In the genomic region with DNA sequence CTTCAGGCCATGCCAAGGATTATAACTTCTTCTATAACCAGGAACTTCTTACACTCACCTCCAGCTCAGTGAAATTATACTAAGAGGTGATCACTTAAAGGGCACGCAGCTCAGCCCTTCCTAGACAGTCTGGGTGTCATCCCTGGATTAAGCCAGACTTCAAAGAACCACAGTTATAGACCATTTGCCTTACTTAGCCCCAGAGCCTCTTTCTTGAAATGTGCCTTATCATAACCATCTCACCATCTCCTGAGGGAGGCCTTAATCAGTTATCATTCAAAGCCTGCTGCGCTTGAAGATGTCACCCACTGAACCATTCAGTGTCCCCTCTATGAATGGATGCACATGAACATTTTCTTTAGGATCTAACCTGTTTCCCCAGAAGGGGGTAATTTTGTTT, we compare ENCODE assay signal across 21 cellular contexts. TPM values are rescaled to one million over a fixed set of nuclear protein-coding genes. Genes with fewer than 3 reads are reported as not detected.
"Had no signal": no experiment of that assay in that cellular context is flagged by ENCODE, and none has a peak within 500 bp of the region (broad histone marks: within the 10 kb centered on the region; RNA-seq: fewer than 3 reads in every experiment).

No MANE protein-coding gene starts in this region.

- H3K36me3 ChIP-seq: esophagus squamous epithelium, prostate gland, right atrium auricular region, stomach, vagina had no signal

- H3K4me3 ChIP-seq: body of pancreas, prostate gland, right atrium auricular region, vagina had no signal

- H3K9me3 ChIP-seq: body of pancreas, esophagus squamous epithelium, prostate gland, right atrium auricular region, stomach, vagina had no signal

- H3K27ac ChIP-seq: esophagus squamous epithelium, prostate gland, right atrium auricular region, vagina had no signal

- H3K27me3 ChIP-seq: body of pancreas, right atrium auricular region, stomach, vagina had no signal

- H3K4me3 Mint-ChIP-seq: neural crest cell had no signal

- DNase-seq: activated naive CD4-positive, alpha-beta T cell treated with anti-CD3 and anti-CD28 coated beads, Interleukin-2, amount 10 ng/mL, durations not matched to agents 7 days and 5 days; amygdala; dermis blood vessel endothelial cell; effector memory CD4-positive, alpha-beta T cell; esophagus squamous epithelium; left ventricle myocardium superior; stimulated activated CD4-positive, alpha-beta T cell treated with anti-CD3 and anti-CD28 coated beads, Interleukin-2, amount 100 ng/mL, for 24 hours; stomach; trophoblast cell had no signal

- H3K9me3 Mint-ChIP-seq: activated naive CD4-positive, alpha-beta T cell treated with anti-CD3 and anti-CD28 coated beads, Interleukin-2, amount 10 ng/mL, durations not matched to agents 7 days and 5 days; neural crest cell had no signal

- H3K4me1 ChIP-seq: prostate gland had no signal

- H3K27me3 Mint-ChIP-seq: activated naive CD4-positive, alpha-beta T cell treated with anti-CD3 and anti-CD28 coated beads, Interleukin-2, amount 10 ng/mL, durations not matched to agents 7 days and 5 days had no signal

- ATAC-seq: activated CD4-positive, CD25-positive, alpha-beta regulatory T cell treated with anti-CD3 and anti-CD28 coated beads, Interleukin-2, amount 50 U/mL, for 24 hours; left ventricle myocardium superior had no signal

RNA-seq across cellular contexts. Expression of a gene that starts 30.9 kb away (rescaled TPM):
- total RNA-seq: body of pancreas, dermis blood vessel endothelial cell, esophagus squamous epithelium, glomerular endothelial cell, myocyte, osteocyte had no signal

RNA-seq across cellular contexts. Expression of a gene that starts 47.7 kb away (rescaled TPM):
- total RNA-seq: body of pancreas; cardiac septum; dermis blood vessel endothelial cell; esophagus squamous epithelium; glomerular endothelial cell; left ventricle myocardium superior; myocyte; neural crest cell; osteocyte; right atrium auricular region; stomach; T-helper 1 cell treated with Interleukin-12 subunit alpha and Interleukin-12 subunit beta and Interleukin-4 antibody, amounts not matched to agents 30 ng/mL and 1 ng/mL, for 36 hours; temporal lobe; vagina had no signal
